Comparison of ENCODE assay signal across 14 cellular contexts in genomic region chr18:76386071-76386470, GRCh38.
"Had no signal": no experiment of that assay in that cellular context is flagged by ENCODE, and none has a peak within 500 bp of the region (broad histone marks: within the 10 kb centered on the region; RNA-seq: fewer than 3 reads in every experiment).

No MANE protein-coding gene starts in this region.

- H3K9ac ChIP-seq: parathyroid adenoma had no signal

- H3K27ac ChIP-seq: parathyroid adenoma, tibial nerve had no signal

- H2AFZ ChIP-seq: parathyroid adenoma had no signal

- H3K27me3 Mint-ChIP-seq: brain had no signal

- H3K9me3 ChIP-seq: tibial nerve, uterus had no signal

- H3K4me3 Mint-ChIP-seq: activated naive CD4-positive, alpha-beta T cell treated with anti-CD3 and anti-CD28 coated beads, Interleukin-2, amount 10 ng/mL, durations not matched to agents 7 days and 5 days; brain; stimulated activated effector memory CD8-positive, alpha-beta T cell treated with anti-CD3 and anti-CD28 coated beads, Interleukin-12 subunit alpha, Interleukin-12 subunit beta, amount 100 ng/mL, for 72 hours had no signal

- DNase-seq: activated CD4-positive, alpha-beta T cell treated with anti-CD3 and anti-CD28 coated beads, Interleukin-2, amount 50 U/mL, for 1 hour; activated naive CD4-positive, alpha-beta T cell treated with anti-CD3 and anti-CD28 coated beads, Interleukin-2, amount 10 ng/mL, durations not matched to agents 7 days and 5 days; activated T-cell treated with anti-CD3 and anti-CD28 coated beads, Interleukin-2, amount 50 U/mL, for 1 hour; cortex of kidney; effector CD4-positive, alpha-beta T cell; foreskin fibroblast; kidney glomerular epithelial cell; mesendoderm; substantia nigra had no signal

- H3K36me3 Mint-ChIP-seq: activated naive CD4-positive, alpha-beta T cell treated with anti-CD3 and anti-CD28 coated beads, Interleukin-2, amount 10 ng/mL, durations not matched to agents 7 days and 5 days had no signal

- H3K27ac Mint-ChIP-seq: activated naive CD4-positive, alpha-beta T cell treated with anti-CD3 and anti-CD28 coated beads, Interleukin-2, amount 10 ng/mL, durations not matched to agents 7 days and 5 days; stimulated activated effector memory CD8-positive, alpha-beta T cell treated with anti-CD3 and anti-CD28 coated beads, Interleukin-12 subunit alpha, Interleukin-12 subunit beta, amount 100 ng/mL, for 72 hours had no signal

- ATAC-seq: stimulated activated effector memory CD8-positive, alpha-beta T cell treated with anti-CD3 and anti-CD28 coated beads, Interleukin-12 subunit alpha, Interleukin-12 subunit beta, amount 100 ng/mL, for 72 hours had no signal

- H3K4me1 ChIP-seq: parathyroid adenoma had no signal

- H3K27me3 ChIP-seq: tibial nerve, uterus had no signal

- H3K9me3 Mint-ChIP-seq: activated naive CD4-positive, alpha-beta T cell treated with anti-CD3 and anti-CD28 coated beads, Interleukin-2, amount 10 ng/mL, durations not matched to agents 7 days and 5 days; stimulated activated effector memory CD8-positive, alpha-beta T cell treated with anti-CD3 and anti-CD28 coated beads, Interleukin-12 subunit alpha, Interleukin-12 subunit beta, amount 100 ng/mL, for 72 hours had no signal

- H3K4me3 ChIP-seq: tibial nerve, uterus had no signal

- H3K36me3 ChIP-seq: uterus had no signal
